In genomic region chr2:29612568-29612967, GRCh38 we compare ENCODE assay signal across 31 cellular contexts.
"Had no signal": no experiment of that assay in that cellular context is flagged by ENCODE, and none has a peak within 500 bp of the region (broad histone marks: within the 10 kb centered on the region; RNA-seq: fewer than 3 reads in every experiment).

No MANE protein-coding gene starts in this region.

- ATAC-seq: left colon; left lung; lower lobe of right lung; natural killer cell; pancreas; right cardiac atrium; sciatic nerve; stimulated activated naive B cell treated with anti-CD40 and anti-IgM and Interleukin-4, amounts not matched to agents 10 μg/mL and 1 μg/mL and 100 μg/mL, for 72 hours; stimulated activated naive CD8-positive, alpha-beta T cell treated with anti-CD3 and anti-CD28 coated beads, Interleukin-15, Interleukin-2, amounts not matched to agents 100 U/mL and 50 U/mL, for 24 hours had no signal

- H2AFZ ChIP-seq: neural progenitor cell had no signal

- DNase-seq: hippocampal formation; kidney; left colon; left lung; lower lobe of right lung; mammary epithelial cell; mesenchymal stem cell; naive B cell; natural killer cell; nephron progenitor cell; pancreas; posterior cingulate gyrus; retina; right cardiac atrium; stimulated activated CD4-positive, alpha-beta T cell treated with anti-CD3 and anti-CD28 coated beads, Interleukin-12 subunit alpha, Interleukin-12 subunit beta, amount 100 ng/mL, for 4 hours; stimulated activated CD4-positive, alpha-beta T cell treated with anti-CD3 and anti-CD28 coated beads, Interleukin-15, amount 100 ng/mL, for 24 hours; stimulated activated CD4-positive, alpha-beta T cell treated with anti-CD3 and anti-CD28 coated beads, Interleukin-2, amount 100 ng/mL, for 24 hours; stimulated activated CD4-positive, alpha-beta T cell treated with anti-CD3 and anti-CD28 coated beads, Interleukin-4, amount 100 ng/mL, for 1 hour; stimulated activated naive B cell treated with anti-CD40 and anti-IgM and Interleukin-4, amounts not matched to agents 10 μg/mL and 1 μg/mL and 100 μg/mL, for 72 hours; stimulated activated naive CD8-positive, alpha-beta T cell treated with anti-CD3 and anti-CD28 coated beads, Interleukin-15, Interleukin-2, amounts not matched to agents 100 U/mL and 50 U/mL, for 24 hours; stomach; tibial artery; upper lobe of left lung had no signal

- H3K36me3 Mint-ChIP-seq: mesothelial cell of epicardium; naive B cell; natural killer cell; neural progenitor cell; stimulated activated naive B cell treated with anti-CD40 and anti-IgM and Interleukin-4, amounts not matched to agents 10 μg/mL and 1 μg/mL and 100 μg/mL, for 72 hours had no signal

- H3K27ac Mint-ChIP-seq: mesothelial cell of epicardium; naive B cell; natural killer cell; nephron progenitor cell; stimulated activated naive B cell treated with anti-CD40 and anti-IgM and Interleukin-4, amounts not matched to agents 10 μg/mL and 1 μg/mL and 100 μg/mL, for 72 hours had no signal

- H3K4me1 ChIP-seq: left lung, lower lobe of right lung, pancreas, prostate gland, suprapubic skin, tibial artery, upper lobe of left lung, vagina had no signal

- H3K4me3 ChIP-seq: left lung, lower lobe of right lung, neural progenitor cell, pancreas, prostate gland, skin epidermis, stomach, suprapubic skin, thoracic aorta, tibial artery, upper lobe of left lung, vagina had no signal

- H3K9me3 Mint-ChIP-seq: mesothelial cell of epicardium, natural killer cell, neural progenitor cell had no signal

- H3K36me3 ChIP-seq: left lung, lower lobe of right lung, neural progenitor cell, pancreas, prostate gland, stomach, suprapubic skin, thoracic aorta, tibial artery, upper lobe of left lung, vagina had no signal

- H3K27me3 ChIP-seq: left lung, neural progenitor cell, pancreas, tibial artery, upper lobe of left lung, vagina had no signal

- H3K9ac ChIP-seq: neural progenitor cell had no signal

- H3K4me2 ChIP-seq: neural progenitor cell had no signal

- H3K27ac ChIP-seq: left lung, lower lobe of right lung, neural progenitor cell, pancreas, prostate gland, skin epidermis, stomach, suprapubic skin, thoracic aorta, tibial artery, upper lobe of left lung, vagina had no signal

- H3K4me3 Mint-ChIP-seq: mesothelial cell of epicardium; naive B cell; natural killer cell; nephron progenitor cell; neural progenitor cell; stimulated activated naive B cell treated with anti-CD40 and anti-IgM and Interleukin-4, amounts not matched to agents 10 μg/mL and 1 μg/mL and 100 μg/mL, for 72 hours had no signal

- H3K9me3 ChIP-seq: left lung, lower lobe of right lung, pancreas, prostate gland, stomach, suprapubic skin, thoracic aorta, tibial artery, upper lobe of left lung, vagina had no signal

- H3K4me1 Mint-ChIP-seq: naive B cell; stimulated activated naive B cell treated with anti-CD40 and anti-IgM and Interleukin-4, amounts not matched to agents 10 μg/mL and 1 μg/mL and 100 μg/mL, for 72 hours had no signal
